ENCODE assay signal across 2 cellular contexts in the genomic region with DNA sequence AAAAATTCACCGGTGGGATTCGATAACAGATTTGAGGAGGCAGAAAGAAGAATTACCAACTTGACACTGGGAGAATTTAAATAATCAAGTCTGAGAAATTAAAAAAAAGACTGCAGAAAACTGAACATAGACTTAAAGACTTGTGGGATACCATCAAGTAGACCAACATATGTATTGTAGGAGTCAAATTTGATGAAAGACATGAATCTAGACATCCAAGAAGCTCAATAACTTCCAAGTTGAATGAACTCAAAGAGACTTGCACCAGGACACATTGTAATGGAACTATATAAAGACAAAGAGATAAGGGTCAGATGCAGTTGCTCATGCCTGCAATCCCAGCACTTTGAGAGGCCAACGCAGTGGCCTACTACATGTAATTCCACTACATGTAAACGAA. TPM values are rescaled to one million over a fixed set of nuclear protein-coding genes. Genes with fewer than 3 reads are reported as not detected.
"Had no signal": no experiment of that assay in that cellular context is flagged by ENCODE, and none has a peak within 500 bp of the region (broad histone marks: within the 10 kb centered on the region; RNA-seq: fewer than 3 reads in every experiment).

No MANE protein-coding gene starts in this region.

RNA-seq across cellular contexts. Expression of gene GIMD1, which starts 30.3 kb away (rescaled TPM):
- total RNA-seq: G401, GM12878 had no signal
